In the genomic region with DNA sequence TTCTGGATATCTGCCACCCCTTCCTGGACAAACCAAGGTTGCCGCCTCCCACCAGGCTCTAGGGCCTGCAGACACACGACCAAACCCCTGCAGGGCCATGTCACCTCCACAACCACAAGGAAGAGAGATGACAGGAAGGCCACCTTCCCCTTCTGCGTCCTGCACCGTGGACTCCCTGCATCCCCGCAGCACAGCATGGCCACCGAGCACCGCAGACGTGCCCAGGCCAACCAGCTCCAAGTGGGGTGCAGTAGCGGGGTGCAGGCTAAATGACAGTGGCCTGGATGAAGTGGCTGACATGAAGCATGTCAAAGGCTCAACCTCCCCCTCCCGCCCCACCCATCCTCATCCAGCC, we compare ENCODE assay signal across 19 cellular contexts.
"Had no signal": no experiment of that assay in that cellular context is flagged by ENCODE, and none has a peak within 500 bp of the region (broad histone marks: within the 10 kb centered on the region; RNA-seq: fewer than 3 reads in every experiment).

No MANE protein-coding gene starts in this region.

- H3K27ac ChIP-seq: dorsolateral prefrontal cortex, transverse colon had no signal

- DNase-seq: activated CD4-positive, alpha-beta T cell treated with anti-CD3 and anti-CD28 coated beads for 36 hours; activated CD4-positive, alpha-beta T cell treated with anti-CD3 and anti-CD28 coated beads, Interleukin-2, amount 50 U/mL, for 48 hours; activated CD8-positive, alpha-beta memory T cell treated with anti-CD3 and anti-CD28 coated beads, Interleukin-2, amount 10 ng/mL, durations not matched to agents 7 days and 5 days; activated naive CD4-positive, alpha-beta T cell; activated naive CD8-positive, alpha-beta T cell treated with anti-CD3 and anti-CD28 coated beads for 36 hours; amniotic stem cell; left colon; stimulated activated CD4-positive, alpha-beta T cell treated with anti-CD3 and anti-CD28 coated beads, Interleukin-12 subunit alpha, Interleukin-12 subunit beta, amount 100 ng/mL, for 4 hours; stimulated activated CD4-positive, alpha-beta T cell treated with anti-CD3 and anti-CD28 coated beads, Interleukin-1b, Interleukin-23, amount 100 ng/mL, for 48 hours; stimulated activated CD8-positive, alpha-beta memory T cell treated with anti-CD3 and anti-CD28 coated beads, Interleukin-4, amount 100 ng/mL, for 48 hours; stimulated activated naive CD8-positive, alpha-beta T cell treated with anti-CD3 and anti-CD28 coated beads, Interleukin-15, Interleukin-2, amounts not matched to agents 100 U/mL and 50 U/mL, for 24 hours; substantia nigra; transverse colon had no signal

- H3K27me3 ChIP-seq: cardiac muscle cell, dorsolateral prefrontal cortex, transverse colon had no signal

- H3K4me3 Mint-ChIP-seq: activated CD4-positive, alpha-beta T cell treated with anti-CD3 and anti-CD28 coated beads for 36 hours; activated CD8-positive, alpha-beta memory T cell treated with anti-CD3 and anti-CD28 coated beads, Interleukin-2, amount 10 ng/mL, durations not matched to agents 7 days and 5 days; activated naive CD8-positive, alpha-beta T cell treated with anti-CD3 and anti-CD28 coated beads for 36 hours; mesothelial cell of epicardium; natural killer cell treated with Interleukin-12 subunit alpha and Interleukin-12 subunit beta and Interleukin-15 and Interleukin-18, amount 100 ng/mL, for 72 hours; T-helper 2 cell treated with Interferon-gamma antibody and Interleukin-4, amounts not matched to agents 5 μg/mL and 100 μg/mL, for 36 hours had no signal

- H3K36me3 ChIP-seq: cardiac muscle cell, transverse colon had no signal

- H3K4me3 ChIP-seq: cardiac muscle cell, dorsolateral prefrontal cortex, lung, transverse colon had no signal

- H3K9me3 Mint-ChIP-seq: activated naive CD8-positive, alpha-beta T cell treated with anti-CD3 and anti-CD28 coated beads for 36 hours; mesothelial cell of epicardium; natural killer cell treated with Interleukin-12 subunit alpha and Interleukin-12 subunit beta and Interleukin-15 and Interleukin-18, amount 100 ng/mL, for 72 hours; T-helper 2 cell treated with Interferon-gamma antibody and Interleukin-4, amounts not matched to agents 5 μg/mL and 100 μg/mL, for 36 hours had no signal

- ATAC-seq: activated CD4-positive, alpha-beta T cell treated with anti-CD3 and anti-CD28 coated beads for 36 hours; activated CD8-positive, alpha-beta memory T cell treated with anti-CD3 and anti-CD28 coated beads, Interleukin-2, amount 10 ng/mL, durations not matched to agents 7 days and 5 days; left colon; stimulated activated naive CD8-positive, alpha-beta T cell treated with anti-CD3 and anti-CD28 coated beads, Interleukin-15, Interleukin-2, amounts not matched to agents 100 U/mL and 50 U/mL, for 24 hours had no signal

- H3K9me3 ChIP-seq: transverse colon had no signal

- H3K36me3 Mint-ChIP-seq: activated CD8-positive, alpha-beta memory T cell treated with anti-CD3 and anti-CD28 coated beads, Interleukin-2, amount 10 ng/mL, durations not matched to agents 7 days and 5 days; natural killer cell treated with Interleukin-12 subunit alpha and Interleukin-12 subunit beta and Interleukin-15 and Interleukin-18, amount 100 ng/mL, for 72 hours had no signal

- H3K27ac Mint-ChIP-seq: activated CD4-positive, alpha-beta T cell treated with anti-CD3 and anti-CD28 coated beads for 36 hours; activated CD8-positive, alpha-beta memory T cell treated with anti-CD3 and anti-CD28 coated beads, Interleukin-2, amount 10 ng/mL, durations not matched to agents 7 days and 5 days; activated naive CD8-positive, alpha-beta T cell treated with anti-CD3 and anti-CD28 coated beads for 36 hours; natural killer cell treated with Interleukin-12 subunit alpha and Interleukin-12 subunit beta and Interleukin-15 and Interleukin-18, amount 100 ng/mL, for 72 hours; T-helper 2 cell treated with Interferon-gamma antibody and Interleukin-4, amounts not matched to agents 5 μg/mL and 100 μg/mL, for 36 hours had no signal
